ENCODE assay signal across 20 cellular contexts in genomic region chr5:142213077-142213476, GRCh38.
A peak's percentile ranks its signal among the peaks of the same experiment; 100 is the strongest.
DNase-seq lines count a peak whose midpoint lies in the region; ATAC-seq and TF ChIP-seq lines count a peak whose summit lies in the region.
"Had no signal": no experiment of that assay in that cellular context is flagged by ENCODE, and none has a peak within 500 bp of the region (broad histone marks: within the 10 kb centered on the region; RNA-seq: fewer than 3 reads in every experiment).

No MANE protein-coding gene starts in this region.

- H3K36me3 ChIP-seq in naive thymus-derived CD4-positive, alpha-beta T cell (ENCODE audit: control insufficient read depth in 2 of 3, insufficient read depth in 3 of 3, low read length in 3 of 3), result no peaks in the 10 kb centered on the region
- H3K36me3 ChIP-seq: BE2C, BLaER1 had no signal

- H3K27me3 Mint-ChIP-seq in WTC11 (ENCODE audit: low read depth), result no peaks in the 10 kb centered on the region
- peaks cover 0 to 8% (median 0%) of the 10 kb centered on the region in 5 donors for H3K27me3 Mint-ChIP-seq in naive thymus-derived CD4-positive, alpha-beta T cell

- no peak overlapping the region for H3K4me3 ChIP-seq in naive thymus-derived CD4-positive, alpha-beta T cell (ENCODE audit: low read length)
- H3K4me3 ChIP-seq: BLaER1 had no signal

- POLR2A ChIA-PET in WTC11 (lab: Charles Lee), result no interaction called here
- POLR2A ChIA-PET in naive thymus-derived CD4-positive, alpha-beta T cell (lab: Charles Lee), result interaction anchor here (0.6 kb wide), 1 partner anchor 152 kb away, joined by 3 read pairs; no protein-coding TSS in a partner anchor

- no peaks in the 10 kb centered on the region for H3K36me3 Mint-ChIP-seq in WTC11
- H3K36me3 Mint-ChIP-seq in naive thymus-derived CD4-positive, alpha-beta T cell, result no peaks in the 10 kb centered on the region
- H3K36me3 Mint-ChIP-seq: CD14-positive monocyte; CD4-positive, alpha-beta memory T cell; CD4-positive, CD25-positive, alpha-beta regulatory T cell; CD8-positive, alpha-beta memory T cell had no signal

- H3K27ac ChIP-seq in naive thymus-derived CD4-positive, alpha-beta T cell (ENCODE audit: low read depth, low read length), result no peak overlapping the region
- H3K27ac ChIP-seq: 22Rv1, BLaER1 had no signal

- in situ Hi-C loops in Caki2 (cut with HindIII; ENCODE audit: low pct_unique_long_range_greater_than_20kb, low sequenced_read_pairs), result no loop called here

- DNase-seq in Caki2 (ENCODE audit: low read depth) (peak; percentile 40), WTC11 (ENCODE audit: low spot score) (no peak), kidney glomerular epithelial cell (lab: John Stamatoyannopoulos, UW) (peak; percentile 77), renal cortical epithelial cell (ENCODE audit: low read depth) (peak; percentile 69)
- DNase-seq in naive thymus-derived CD4-positive, alpha-beta T cell, result no peak
- DNase-seq: ACHN; BE2C; C1 segment of cervical spinal cord; Calu3; CD4-positive, alpha-beta memory T cell; CD4-positive, CD25-positive, alpha-beta regulatory T cell; CD8-positive, alpha-beta memory T cell; COR-L47; DMS79 treated with DMSO at 0.1 percent for 48 hours; GF-D8 had no signal

- H3K4me1 ChIP-seq in naive thymus-derived CD4-positive, alpha-beta T cell (ENCODE audit: control insufficient read depth in 2 of 2, insufficient read depth in 2 of 2, low read length in 2 of 2), result no peaks in the 10 kb centered on the region

- H3K4me3 Mint-ChIP-seq in WTC11, result no peak overlapping the region
- H3K4me3 Mint-ChIP-seq in naive thymus-derived CD4-positive, alpha-beta T cell, result no peak overlapping the region
- H3K4me3 Mint-ChIP-seq: CD14-positive monocyte; CD4-positive, alpha-beta memory T cell; CD4-positive, CD25-positive, alpha-beta regulatory T cell; CD8-positive, alpha-beta memory T cell had no signal

- intact Hi-C loops in naive thymus-derived CD4-positive, alpha-beta T cell (cut with micrococcal nuclease), result no loop called here

- CTCF ChIA-PET in WTC11 (lab: Charles Lee), result interaction anchor here (2.4 kb wide), 1 partner anchor 10 kb away, joined by 9 read pairs; no protein-coding TSS in a partner anchor
- CTCF ChIA-PET in naive thymus-derived CD4-positive, alpha-beta T cell (lab: Charles Lee), result no interaction called here

- peaks cover 30% of the 10 kb centered on the region for H3K4me1 Mint-ChIP-seq in WTC11
- H3K4me1 Mint-ChIP-seq in naive thymus-derived CD4-positive, alpha-beta T cell, result peaks cover 0 to 5% (median 0%) of the 10 kb centered on the region in 7 donors
- H3K4me1 Mint-ChIP-seq: CD14-positive monocyte; CD4-positive, alpha-beta memory T cell; CD8-positive, alpha-beta memory T cell had no signal

- TF ChIP-seq CTCF in WTC11 (IDR thresholded peaks at IDR 0.05), result no peak

- H3K9me3 ChIP-seq in naive thymus-derived CD4-positive, alpha-beta T cell (ENCODE audit: control insufficient read depth in 2 of 3, low read length in 3 of 3), result no peaks in the 10 kb centered on the region
- H3K9me3 ChIP-seq: BE2C, BLaER1 had no signal

- H3K9me3 Mint-ChIP-seq in WTC11, result no peaks in the 10 kb centered on the region
- H3K9me3 Mint-ChIP-seq in naive thymus-derived CD4-positive, alpha-beta T cell, result no peaks in the 10 kb centered on the region
- H3K9me3 Mint-ChIP-seq: CD4-positive, alpha-beta memory T cell; CD4-positive, CD25-positive, alpha-beta regulatory T cell; CD8-positive, alpha-beta memory T cell had no signal

- TF ChIP-seq POLR2A in GM18505 (IDR thresholded peaks at IDR 0.05; ENCODE audit: borderline replicate concordance, extremely low read depth, insufficient read depth, insufficient read length), result no peak

- no peak for ATAC-seq in WTC11
- no peak for ATAC-seq in GM18505 (IDR thresholded peaks at IDR 0.05; ENCODE audit: unreplicated experiment)
- ATAC-seq in naive thymus-derived CD4-positive, alpha-beta T cell, result no peak
- no peak for ATAC-seq in GM21529 (IDR thresholded peaks at IDR 0.05; ENCODE audit: unreplicated experiment)

- no peaks in the 10 kb centered on the region for H3K27me3 ChIP-seq in naive thymus-derived CD4-positive, alpha-beta T cell (ENCODE audit: control insufficient read depth in 2 of 2, insufficient read depth in 2 of 2, low read length in 2 of 2)
- H3K27me3 ChIP-seq: BE2C, BLaER1 had no signal

- no peak overlapping the region for H3K27ac Mint-ChIP-seq in WTC11
- H3K27ac Mint-ChIP-seq in naive thymus-derived CD4-positive, alpha-beta T cell, result no peak overlapping the region
- H3K27ac Mint-ChIP-seq: CD4-positive, alpha-beta memory T cell; CD8-positive, alpha-beta memory T cell had no signal

TF ChIP-seq in WTC11, 78 proteins besides CTCF, POLR2A, EP300 and RAD21:
- TF ChIP-seq ZNF121 (CRISPR knock-in tag; IDR thresholded peaks at IDR 0.05) (peak; percentile 87), SMAD3 (CRISPR knock-in tag; IDR thresholded peaks at IDR 0.05; ENCODE audit: borderline replicate concordance) (no peak)

Comparison
In these comparisons a context has a peak if more than half of its experiments do, and no peak if none do; other contexts are left out.
1. DNase-seq: peak in Caki2 (single experiment), kidney glomerular epithelial cell (single experiment) and renal cortical epithelial cell (single experiment); none in WTC11 (single experiment) and naive thymus-derived CD4-positive, alpha-beta T cell (0 of 9).